8 cellular contexts compared by ENCODE assay signal in genomic region chr22:37079668-37080171, GRCh38. TPM values are rescaled to one million over a fixed set of nuclear protein-coding genes. Genes with fewer than 3 reads are reported as not detected.
DNase-seq lines count a peak whose midpoint lies in the region; ATAC-seq and TF ChIP-seq lines count a peak whose summit lies in the region.

No MANE protein-coding gene starts in this region.

- H3K4me1 Mint-ChIP-seq in T-helper 17 cell: peaks cover 39% of the 10 kb centered on the region

- peaks cover 4% of the 10 kb centered on the region for H3K36me3 Mint-ChIP-seq in T-helper 17 cell (ENCODE audit: low read depth)

- no peak for TF ChIP-seq CTCF in uterus (IDR thresholded peaks at IDR 0.05)

- intact Hi-C loops in uterus (cut with DNase I; ENCODE audit: low total_unique reads): no loop called here

- peak overlapping the region; percentile 99 for H3K27ac Mint-ChIP-seq in T-helper 17 cell

- TF ChIP-seq POLR2A in uterus (IDR thresholded peaks at IDR 0.05): no peak

- H3K36me3 ChIP-seq in uterus: no peaks in the 10 kb centered on the region

- H3K4me3 ChIP-seq in uterus: no peak overlapping the region

- peak overlapping the region; percentile 81 for H3K4me3 Mint-ChIP-seq in T-helper 17 cell

- H3K9me3 ChIP-seq in T-helper 17 cell (ENCODE audit: control insufficient read depth, low read length, poor library complexity, severe bottlenecking): no peaks in the 10 kb centered on the region
- no peaks in the 10 kb centered on the region for H3K9me3 ChIP-seq in uterus

- H3K27me3 ChIP-seq in uterus: no peaks in the 10 kb centered on the region

- H3K4me1 ChIP-seq in uterus: no peaks in the 10 kb centered on the region

- H3K27me3 Mint-ChIP-seq in T-helper 17 cell: peaks cover 4% of the 10 kb centered on the region

- DNase-seq in A172 (ENCODE audit: low spot score) (peak; percentile 19), T-helper 17 cell (peak; percentile 50 to 63 (median 60)), non-pigmented ciliary epithelial cell (ENCODE audit: low read depth) (peak; percentile 28), uterus (no peak), Ammon's horn (ENCODE audit: low spot score) (no peak), hippocampal formation (lab: John Stamatoyannopoulos, UW) (no peak)
- peak; percentile 46 for DNase-seq in activated naive CD4-positive, alpha-beta T cell treated with anti-CD3 and anti-CD28 coated beads, Interleukin-2, amount 50 U/mL, for 16 hours

- peak; percentile 89 for ATAC-seq in T-helper 17 cell
- no peak for ATAC-seq in HG03045 (IDR thresholded peaks at IDR 0.05; ENCODE audit: unreplicated experiment)

- H3K27ac ChIP-seq in uterus: no peak overlapping the region

RNA-seq across cellular contexts. Expression of gene KCTD17, which starts 28.2 kb away (rescaled TPM):
- total RNA-seq in A172 (2014; rRNA removed; shearing (Covaris generic)): 20.5 and 21.3 TPM in 2 replicates
- total RNA-seq in T-helper 17 cell (10 to 100 TPM; 26.1 to 31.5 TPM), uterus (10 to 100 TPM in 2 of 4 donors, 1 to 10 TPM in 1, under 1 TPM in 1; 0.59 to 31.7 (median 15.4) TPM)

RNA-seq across cellular contexts. Expression of gene TMPRSS6, which starts 29.8 kb away (rescaled TPM):
- total RNA-seq in A172 (2014; rRNA removed; shearing (Covaris generic)): not detected in 2 replicates
- under 1 TPM; 0.31 to 0.92 TPM for total RNA-seq in T-helper 17 cell
- total RNA-seq in uterus: not detected

Comparison
In these comparisons a context has a peak if more than half of its experiments do, and no peak if none do; other contexts are left out.
1. DNase-seq: peak in A172 (single experiment), T-helper 17 cell (3 of 3), activated naive CD4-positive, alpha-beta T cell treated with anti-CD3 and anti-CD28 coated beads, Interleukin-2, amount 50 U/mL, for 16 hours (single experiment) and non-pigmented ciliary epithelial cell (single experiment); none in uterus (0 of 2), Ammon's horn (single experiment) and hippocampal formation (0 of 2).